Comparison of ENCODE assay signal across 10 cellular contexts in genomic region chr12:118055865-118056773, GRCh38. TPM values are rescaled to one million over a fixed set of nuclear protein-coding genes. Genes with fewer than 3 reads are reported as not detected.
DNase-seq lines count a peak whose midpoint lies in the region; ATAC-seq and TF ChIP-seq lines count a peak whose summit lies in the region.
"Had no signal": no experiment of that assay in that cellular context is flagged by ENCODE, and none has a peak within 500 bp of the region (broad histone marks: within the 10 kb centered on the region; RNA-seq: fewer than 3 reads in every experiment).

No MANE protein-coding gene starts in this region.

- no peak for ATAC-seq in activated T-cell treated with anti-CD3 and anti-CD28 coated beads, Interleukin-2, amount 50 U/mL, for 4 hours
- ATAC-seq: gastroesophageal sphincter had no signal

- peaks cover 61% of the 10 kb centered on the region for H3K4me1 Mint-ChIP-seq in activated T-cell treated with anti-CD3 and anti-CD28 coated beads, Interleukin-2, amount 50 U/mL, for 24 hours (ENCODE audit: low read depth)
- H3K4me1 Mint-ChIP-seq in activated T-cell treated with anti-CD3 and anti-CD28 coated beads, Interleukin-2, amount 50 U/mL, for 4 hours (ENCODE audit: low read depth), result peaks cover 49% of the 10 kb centered on the region

- no peak for DNase-seq in activated T-cell treated with anti-CD3 and anti-CD28 coated beads, Interleukin-2, amount 50 U/mL, for 24 hours
- no peak for DNase-seq in activated T-cell treated with anti-CD3 and anti-CD28 coated beads, Interleukin-2, amount 50 U/mL, for 4 hours
- DNase-seq in NCI-H774 (lab: John Stamatoyannopoulos, UW) (peak; percentile 22), esophagus muscularis mucosa (ENCODE audit: extremely low spot score) (no peak), dermis blood vessel endothelial cell (no peak), HEK293T (ENCODE audit: extremely low spot score) (no peak), suprapubic skin (ENCODE audit: low spot score in 2 of 2) (no peak)

- TF ChIP-seq CTCF in esophagus muscularis mucosa (IDR thresholded peaks at IDR 0.05) (no peak), suprapubic skin (IDR thresholded peaks at IDR 0.05) (no peak)

- CTCF ChIA-PET in HEK293T (lab: Yijun Ruan, JAX), result interaction anchor here (1.2 kb wide), 1 partner anchor 9 kb away, joined by 5 read pairs; no protein-coding TSS in a partner anchor

- H3K9ac ChIP-seq in subcutaneous abdominal adipose tissue (ENCODE audit: low read length in 5 of 5), result peak overlapping the region in 2 of 5 donors; percentile 21 to 43

- peak overlapping the region; percentile 0 for H3K27ac Mint-ChIP-seq in activated T-cell treated with anti-CD3 and anti-CD28 coated beads, Interleukin-2, amount 50 U/mL, for 24 hours

- intact Hi-C loops in esophagus muscularis mucosa (cut with DNase I), result no loop called here

- peak overlapping the region; percentile 14 to 24 (median 14) for H3K27ac ChIP-seq in esophagus muscularis mucosa (replicated peaks in 1 of 4)
- H3K27ac ChIP-seq in subcutaneous abdominal adipose tissue (ENCODE audit: low read depth, low read length), result peak overlapping the region; percentile 85
- no peak overlapping the region for H3K27ac ChIP-seq in suprapubic skin

- H3K27me3 ChIP-seq in esophagus muscularis mucosa, result no peaks in the 10 kb centered on the region
- no peaks in the 10 kb centered on the region for H3K27me3 ChIP-seq in subcutaneous abdominal adipose tissue (ENCODE audit: control insufficient read depth in 5 of 5, insufficient read depth in 4 of 5, low read length in 5 of 5)
- no peaks in the 10 kb centered on the region for H3K27me3 ChIP-seq in suprapubic skin
- H3K27me3 ChIP-seq: gastroesophageal sphincter had no signal

- POLR2A ChIA-PET in HEK293T (lab: Yijun Ruan, JAX), result interaction anchor here (1.0 kb wide), 1 partner anchor 9 kb away, joined by 3 read pairs; no protein-coding TSS in a partner anchor

- H3K36me3 Mint-ChIP-seq in activated T-cell treated with anti-CD3 and anti-CD28 coated beads, Interleukin-2, amount 50 U/mL, for 24 hours (ENCODE audit: low read depth), result peaks cover 44% of the 10 kb centered on the region
- peaks cover 12% of the 10 kb centered on the region for H3K36me3 Mint-ChIP-seq in activated T-cell treated with anti-CD3 and anti-CD28 coated beads, Interleukin-2, amount 50 U/mL, for 4 hours (ENCODE audit: insufficient read depth)

- H3K9me3 ChIP-seq in esophagus muscularis mucosa, result no peaks in the 10 kb centered on the region
- no peaks in the 10 kb centered on the region for H3K9me3 ChIP-seq in subcutaneous abdominal adipose tissue (ENCODE audit: control insufficient read depth in 5 of 5, low read length in 5 of 5)
- H3K9me3 ChIP-seq in suprapubic skin, result no peaks in the 10 kb centered on the region
- H3K9me3 ChIP-seq: gastroesophageal sphincter had no signal

- TF ChIP-seq EP300 in esophagus muscularis mucosa (IDR thresholded peaks at IDR 0.05) (no peak), suprapubic skin (IDR thresholded peaks at IDR 0.05) (no peak)

- WGBS in esophagus muscularis mucosa, result 71% methylated on average over 13 of the region's 13 CpGs
- 73% methylated on average over 13 of the region's 13 CpGs for WGBS in suprapubic skin

- H3K4me1 ChIP-seq in esophagus muscularis mucosa (peaks cover 58 to 75% (median 60%) of the 10 kb centered on the region in 4 donors), subcutaneous abdominal adipose tissue (ENCODE audit: control insufficient read depth in 5 of 5, insufficient read depth in 5 of 5, low read length in 5 of 5) (peaks cover 10 to 57% (median 47%) of the 10 kb centered on the region in 5 donors), suprapubic skin (peaks cover 44% of the 10 kb centered on the region)

- no peaks in the 10 kb centered on the region for H3K27me3 Mint-ChIP-seq in activated T-cell treated with anti-CD3 and anti-CD28 coated beads, Interleukin-2, amount 50 U/mL, for 24 hours
- no peaks in the 10 kb centered on the region for H3K27me3 Mint-ChIP-seq in activated T-cell treated with anti-CD3 and anti-CD28 coated beads, Interleukin-2, amount 50 U/mL, for 4 hours (ENCODE audit: low read depth)
- H3K27me3 Mint-ChIP-seq: B cell had no signal

- H3K4me3 ChIP-seq in esophagus muscularis mucosa (no peak overlapping the region), subcutaneous abdominal adipose tissue (ENCODE audit: low read depth in 1 of 5, low read length in 5 of 5) (no peak overlapping the region), suprapubic skin (no peak overlapping the region)
- H3K4me3 ChIP-seq: gastroesophageal sphincter had no signal

- H3K36me3 ChIP-seq in esophagus muscularis mucosa, result peaks cover 0 to 11% (median 8%) of the 10 kb centered on the region in 4 donors
- H3K36me3 ChIP-seq in subcutaneous abdominal adipose tissue (ENCODE audit: control insufficient read depth in 5 of 5, insufficient read depth in 5 of 5, low read length in 5 of 5), result peaks cover 2 to 10% (median 3%) of the 10 kb centered on the region in 5 donors
- peaks cover 7% of the 10 kb centered on the region for H3K36me3 ChIP-seq in suprapubic skin

- no peak for TF ChIP-seq POLR2A in esophagus muscularis mucosa (IDR thresholded peaks at IDR 0.05; ENCODE audit: low read depth)
- TF ChIP-seq POLR2A in suprapubic skin (IDR thresholded peaks at IDR 0.05), result no peak

- H3K9me3 Mint-ChIP-seq in activated T-cell treated with anti-CD3 and anti-CD28 coated beads, Interleukin-2, amount 50 U/mL, for 24 hours, result no peaks in the 10 kb centered on the region
- H3K9me3 Mint-ChIP-seq in activated T-cell treated with anti-CD3 and anti-CD28 coated beads, Interleukin-2, amount 50 U/mL, for 4 hours, result no peaks in the 10 kb centered on the region

- no peak overlapping the region for H3K4me3 Mint-ChIP-seq in activated T-cell treated with anti-CD3 and anti-CD28 coated beads, Interleukin-2, amount 50 U/mL, for 24 hours
- H3K4me3 Mint-ChIP-seq in activated T-cell treated with anti-CD3 and anti-CD28 coated beads, Interleukin-2, amount 50 U/mL, for 4 hours, result no peak overlapping the region
- H3K4me3 Mint-ChIP-seq: B cell had no signal

TF ChIP-seq in HEK293T, 16 proteins besides CTCF, POLR2A, EP300 and RAD21:
- TF ChIP-seq ARNT (IDR thresholded peaks at IDR 0.05), result no peak
- no peak for TF ChIP-seq L3MBTL2 (conservative IDR thresholded peaks at IDR 0.05)
- no peak for TF ChIP-seq ELF4 (IDR thresholded peaks at IDR 0.05)
- TF ChIP-seq LEF1 (IDR thresholded peaks at IDR 0.05; ENCODE audit: borderline replicate concordance), result no peak
- TF ChIP-seq TARDBP (IDR thresholded peaks at IDR 0.05), result no peak
- TF ChIP-seq ZNF384 (IDR thresholded peaks at IDR 0.05), result no peak
- TF ChIP-seq SUZ12 (IDR thresholded peaks at IDR 0.05), result no peak
- no peak for TF ChIP-seq FOXM1 (IDR thresholded peaks at IDR 0.05; ENCODE audit: borderline replicate concordance)

RNA-seq across cellular contexts. Expression of gene WSB2, which starts 4.9 kb away (rescaled TPM):
- total RNA-seq in activated T-cell treated with anti-CD3 and anti-CD28 coated beads, Interleukin-2, amount 50 U/mL, for 4 hours, result 10 to 100 TPM; 48.1 to 67.7 (median 52.0) TPM
- total RNA-seq in esophagus muscularis mucosa, result 10 to 100 TPM; 68.5 to 87.7 (median 81.7) TPM
- total RNA-seq in dermis blood vessel endothelial cell, result 99.0 and 102 TPM in 2 replicates
- 10 to 100 TPM; 46.0 to 74.3 (median 60.7) TPM for total RNA-seq in suprapubic skin

RNA-seq across cellular contexts. Expression of gene RFC5, which starts 39.6 kb away (rescaled TPM):
- 10 to 100 TPM; 51.5 to 64.2 (median 51.6) TPM for total RNA-seq in activated T-cell treated with anti-CD3 and anti-CD28 coated beads, Interleukin-2, amount 50 U/mL, for 4 hours
- total RNA-seq in esophagus muscularis mucosa (10 to 100 TPM in 2 of 4 donors, 1 to 10 TPM in 2; 8.7 to 11.3 (median 10.0) TPM), dermis blood vessel endothelial cell (14.8 and 26.3 TPM in 2 replicates), suprapubic skin (10 to 100 TPM in 2 of 4 donors, 1 to 10 TPM in 2; 9.0 to 14.0 (median 10.7) TPM)

RNA-seq across cellular contexts. Expression of gene VSIG10, which starts 47.7 kb away (rescaled TPM):
- 1 to 10 TPM; 3.6 to 4.3 (median 3.6) TPM for total RNA-seq in activated T-cell treated with anti-CD3 and anti-CD28 coated beads, Interleukin-2, amount 50 U/mL, for 4 hours
- 10 to 100 TPM; 14.1 to 71.7 (median 22.0) TPM for total RNA-seq in esophagus muscularis mucosa
- 63.5 and 66.5 TPM in 2 replicates for total RNA-seq in dermis blood vessel endothelial cell
- total RNA-seq in suprapubic skin, result 10 to 100 TPM; 20.4 to 25.9 (median 23.6) TPM
